19 cellular contexts compared by ENCODE assay signal in the genomic region with DNA sequence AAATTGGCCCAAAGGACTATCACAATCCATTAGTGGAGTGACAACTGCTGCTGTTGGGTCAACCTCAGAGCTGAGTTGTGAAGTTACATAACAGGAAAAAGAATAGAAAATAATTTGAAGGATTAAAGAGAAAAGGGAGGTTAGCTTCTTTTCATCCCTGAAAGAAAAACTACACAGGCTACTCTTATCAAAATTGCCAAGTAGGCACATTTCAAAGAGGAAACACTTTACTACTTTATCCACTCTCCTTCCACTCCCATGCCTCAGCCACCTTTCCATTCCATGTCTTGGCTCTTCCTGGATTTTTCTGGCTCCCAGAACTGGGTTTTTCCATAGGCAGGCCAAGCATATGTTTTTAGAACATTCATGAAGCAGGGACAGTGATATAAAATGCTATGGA.
DNase-seq lines count a peak whose midpoint lies in the region; ATAC-seq, FAIRE-seq and TF ChIP-seq lines count a peak whose summit lies in the region.
"Had no signal": no experiment of that assay in that cellular context is flagged by ENCODE, and none has a peak within 500 bp of the region (broad histone marks: within the 10 kb centered on the region; RNA-seq: fewer than 3 reads in every experiment).

No MANE protein-coding gene starts in this region.

- intact Hi-C loops in IMR-90 (cut with micrococcal nuclease) = no loop called here

- H2BK120ac ChIP-seq in IMR-90 (ENCODE audit: low read depth, low read length) (no peak overlapping the region), H1 (replicated peaks; ENCODE audit: low read depth, low read length) (no peak overlapping the region)

- H2AFZ ChIP-seq in IMR-90 (replicated peaks; ENCODE audit: low read length, poor library complexity) = no peak overlapping the region
- H2AFZ ChIP-seq in H1 (ENCODE audit: low read length) = no peak overlapping the region

- POLR2A ChIA-PET in A549 (lab: Yijun Ruan, JAX) (no interaction called here), IMR-90 (lab: Charles Lee; ENCODE audit: unreplicated experiment) (no interaction called here), H1 (lab: Charles Lee; ENCODE audit: partially characterized antibody) (no interaction called here)

- CTCF ChIA-PET in A549 (lab: Yijun Ruan, JAX) = no interaction called here
- CTCF ChIA-PET in IMR-90 (lab: Yijun Ruan, JAX) = no interaction called here
- CTCF ChIA-PET in H1 (lab: Charles Lee; ENCODE audit: partially characterized antibody) = interaction anchor here (0.7 to 1.2 kb wide), 4 partner anchors 8 to 397 kb away, joined by 3 to 6 read pairs (median 4); no protein-coding TSS in a partner anchor

- H2BK5ac ChIP-seq in IMR-90 (ENCODE audit: low read depth, low read length, poor library complexity, severe bottlenecking) (no peak overlapping the region), H1 (ENCODE audit: low read depth, low read length) (no peak overlapping the region)

- H4K91ac ChIP-seq in IMR-90 (ENCODE audit: insufficient read depth, low read depth, low read length) = no peak overlapping the region
- H4K91ac ChIP-seq in H1 (replicated peaks; ENCODE audit: insufficient read length, low read length) = no peak overlapping the region

- H3K4me3 ChIP-seq in A549 (no peak overlapping the region), IMR-90 (ENCODE audit: insufficient read depth, low read depth, low read length) (no peak overlapping the region), H1 (ENCODE audit: extremely low read depth in 1 of 4, insufficient read depth in 2 of 4, low read depth in 3 of 4, low read length in 4 of 4) (no peak overlapping the region)
- H3K4me3 ChIP-seq: BLaER1 treated with 17β-estradiol and CSF1 and Interleukin-3, amounts not matched to agents 10 nM and 100 nM had no signal

- H3K14ac ChIP-seq in IMR-90 (replicated peaks; ENCODE audit: low read depth, low read length) = no peak overlapping the region
- no peak overlapping the region for H3K14ac ChIP-seq in H1 (ENCODE audit: insufficient read length)

- no peak overlapping the region for H3K18ac ChIP-seq in IMR-90 (ENCODE audit: low read depth, low read length)
- no peak overlapping the region for H3K18ac ChIP-seq in H1 (ENCODE audit: extremely low read depth, low read length)

- no peaks in the 10 kb centered on the region for H3K23me2 ChIP-seq in H1 (ENCODE audit: low read depth, low read length)

- H3K27me3 ChIP-seq in IMR-90 (ENCODE audit: control insufficient read depth, insufficient read depth, low read length) (no peaks in the 10 kb centered on the region), H1 (replicated peaks in 1 of 4; ENCODE audit: control insufficient read depth in 3 of 4, extremely low read depth in 1 of 4, insufficient read depth in 3 of 4, low read length in 3 of 4) (no peaks in the 10 kb centered on the region)
- H3K27me3 ChIP-seq: BLaER1 treated with 17β-estradiol and CSF1 and Interleukin-3, amounts not matched to agents 10 nM and 100 nM had no signal

- TF ChIP-seq EP300 in A549 (IDR thresholded peaks at IDR 0.05) (no peak), H1 (IDR thresholded peaks at IDR 0.05; ENCODE audit: borderline replicate concordance in 1 of 2, low read depth in 2 of 2, low read length in 2 of 2) (no peak)

- H3K9ac ChIP-seq in IMR-90 (ENCODE audit: low read depth, low read length) = no peak overlapping the region
- no peak overlapping the region for H3K9ac ChIP-seq in H1 (replicated peaks in 1 of 4; ENCODE audit: extremely low read depth in 1 of 4, low read depth in 3 of 4, low read length in 3 of 4)
- H3K9ac ChIP-seq: BLaER1 treated with 17β-estradiol and CSF1 and Interleukin-3, amounts not matched to agents 10 nM and 100 nM had no signal

- no peak overlapping the region for H3K23ac ChIP-seq in IMR-90 (ENCODE audit: low read depth, low read length)
- no peak overlapping the region for H3K23ac ChIP-seq in H1 (ENCODE audit: insufficient read length)

- no peak overlapping the region for H2AK9ac ChIP-seq in IMR-90 (replicated peaks; ENCODE audit: low read depth, low read length, poor library complexity)

- no peaks in the 10 kb centered on the region for H3K9me1 ChIP-seq in IMR-90 (ENCODE audit: insufficient read depth, low read length)

- H3K4me1 ChIP-seq in A549 (no peaks in the 10 kb centered on the region), IMR-90 (ENCODE audit: control insufficient read depth, insufficient read depth, low read length) (no peaks in the 10 kb centered on the region), H1 (replicated peaks in 1 of 4; ENCODE audit: control insufficient read depth in 3 of 4, insufficient read depth in 4 of 4, low read length in 3 of 4) (no peaks in the 10 kb centered on the region)
- H3K4me1 ChIP-seq: BLaER1 treated with 17β-estradiol and CSF1 and Interleukin-3, amounts not matched to agents 10 nM and 100 nM; Caco-2 had no signal

- H3K79me1 ChIP-seq in IMR-90 (ENCODE audit: low read depth in 1 of 2, low read length in 2 of 2) = no peaks in the 10 kb centered on the region
- H3K79me1 ChIP-seq in H1 (ENCODE audit: low read depth, low read length) = no peaks in the 10 kb centered on the region

- TF ChIP-seq CTCF in A549 (IDR thresholded peaks at IDR 0.05) (no peak), IMR-90 (conservative IDR thresholded peaks at IDR 0.05; ENCODE audit: low read depth, low read length) (no peak), H1 (IDR thresholded peaks at IDR 0.05; ENCODE audit: control extremely low read depth in 1 of 3, insufficient read depth in 1 of 3, low read depth in 1 of 3, low read length in 3 of 3) (no peak)

- no peak for DNase-seq in A549 (ENCODE audit: low read depth in 1 of 2, low spot score in 1 of 2)
- DNase-seq in IMR-90 = no peak
- DNase-seq in H1 (ENCODE audit: low read depth in 1 of 2, low spot score in 2 of 2) = no peak
- no peak for DNase-seq in dedifferentiated amniotic fluid mesenchymal stem cell (ENCODE audit: extremely low spot score)
- DNase-seq: 8988T; AML-193; Caco-2; Calu3; CD4-positive, alpha-beta T cell; CD8-positive, alpha-beta T cell; DMS79 treated with DMSO at 0.1 percent for 48 hours; GF-D8 had no signal

- FAIRE-seq in A549 (lab: Jason Lieb, UNC) (no peak), H1 (lab: Jason Lieb, UNC) (no peak)
- FAIRE-seq: A204.1, D721Med, G401.6, GM12891 had no signal

- dilution Hi-C loops in IMR-90 (cut with HindIII; ENCODE audit: low sequenced_read_pairs, unreplicated experiment) = no loop called here

- H3K56ac ChIP-seq in IMR-90 (ENCODE audit: extremely low read depth, insufficient read depth, low read length) = no peak overlapping the region
- H3K56ac ChIP-seq in H1 (replicated peaks; ENCODE audit: insufficient read length, low read depth, low read length) = no peak overlapping the region

- H2BK15ac ChIP-seq in IMR-90 (ENCODE audit: low read depth, low read length) (no peak overlapping the region), H1 (ENCODE audit: low read length) (no peak overlapping the region)

- H2AK5ac ChIP-seq in IMR-90 (ENCODE audit: low read depth, low read length) = no peak overlapping the region
- no peak overlapping the region for H2AK5ac ChIP-seq in H1 (ENCODE audit: low read depth, low read length)

- H3K79me2 ChIP-seq in H1 (ENCODE audit: control insufficient read depth in 1 of 2, insufficient read depth in 2 of 2, low read length in 2 of 2) = no peaks in the 10 kb centered on the region

- H3K9me3 ChIP-seq in A549 (no peaks in the 10 kb centered on the region; the same call in 2 of the 3 replicates), IMR-90 (ENCODE audit: control insufficient read depth, insufficient read depth, low read length) (no peaks in the 10 kb centered on the region), H1 (ENCODE audit: insufficient read depth in 2 of 2, low read depth in 1 of 2, low read length in 1 of 2) (0 out of 4 replicates have a peak, but pooled peaks cover 0 to 3% of the 10 kb centered on the region in 2 experiments)
- H3K9me3 ChIP-seq: Caco-2 had no signal

- ATAC-seq in A549 (no peak), IMR-90 (ENCODE audit: low read depth) (no peak), HG03439 (IDR thresholded peaks at IDR 0.05; ENCODE audit: unreplicated experiment) (no peak)
- ATAC-seq: CD8-positive, alpha-beta T cell had no signal

- no peak overlapping the region for H3K4ac ChIP-seq in IMR-90 (ENCODE audit: low read depth, low read length)
- no peak overlapping the region for H3K4ac ChIP-seq in H1 (replicated peaks; ENCODE audit: insufficient read length, low read depth, low read length)

- no TSS peak for BruUV-seq in IMR-90 (replicated peaks; lab: Mats Ljungman, UMichigan)

- H4K20me1 ChIP-seq in IMR-90 (ENCODE audit: insufficient read depth, low read length) = no peaks in the 10 kb centered on the region
- no peaks in the 10 kb centered on the region for H4K20me1 ChIP-seq in H1 (replicated peaks in 1 of 2; ENCODE audit: control insufficient read depth in 1 of 2, insufficient read depth in 2 of 2, low read length in 2 of 2)
- H4K20me1 ChIP-seq: BLaER1 treated with 17β-estradiol and CSF1 and Interleukin-3, amounts not matched to agents 10 nM and 100 nM had no signal

- TF ChIP-seq POLR2A in A549 (IDR thresholded peaks at IDR 0.05; ENCODE audit: low read length) = no peak
- no peak for TF ChIP-seq POLR2A in IMR-90 (IDR thresholded peaks at IDR 0.05; ENCODE audit: low read depth, low read length)
- TF ChIP-seq POLR2A in H1 (IDR thresholded peaks at IDR 0.05; ENCODE audit: control extremely low read depth in 1 of 2, low read depth in 2 of 2, low read length in 2 of 2) = no peak

- H3K27ac ChIP-seq in A549 (no peak overlapping the region), IMR-90 (ENCODE audit: insufficient read depth, low read length) (no peak overlapping the region), H1 (ENCODE audit: low read depth, low read length) (no peak overlapping the region)
- H3K27ac ChIP-seq: BLaER1 treated with 17β-estradiol and CSF1 and Interleukin-3, amounts not matched to agents 10 nM and 100 nM; C4-2B had no signal

- no peak overlapping the region for H3K4me2 ChIP-seq in A549
- no peak overlapping the region for H3K4me2 ChIP-seq in IMR-90 (ENCODE audit: low read depth, low read length)
- H3K4me2 ChIP-seq in H1 (ENCODE audit: insufficient read depth in 1 of 2, low read depth in 2 of 2, low read length in 2 of 2) = no peak overlapping the region
- H3K4me2 ChIP-seq: BLaER1 treated with 17β-estradiol and CSF1 and Interleukin-3, amounts not matched to agents 10 nM and 100 nM had no signal

- no peak overlapping the region for H2BK20ac ChIP-seq in IMR-90 (ENCODE audit: low read depth, low read length)
- H2BK20ac ChIP-seq in H1 (ENCODE audit: low read length) = no peak overlapping the region

- H2BK12ac ChIP-seq in H1 (ENCODE audit: low read depth, low read length) = no peak overlapping the region

- TF ChIP-seq RAD21 in A549 (conservative IDR thresholded peaks at IDR 0.05 in 1 of 2, IDR thresholded peaks at IDR 0.05 in 1 of 2) (no peak), IMR-90 (IDR thresholded peaks at IDR 0.05; ENCODE audit: low read length) (no peak), H1 (IDR thresholded peaks at IDR 0.05 in 1 of 2, conservative IDR thresholded peaks at IDR 0.05 in 1 of 2; ENCODE audit: low read depth in 2 of 2, low read length in 2 of 2) (no peak)

- in situ Hi-C loops in IMR-90 (cut with MboI; ENCODE audit: low sequenced_read_pairs) = no loop called here

- H4K8ac ChIP-seq in IMR-90 (ENCODE audit: low read depth in 2 of 2, low read length in 2 of 2) (no peak overlapping the region), H1 (ENCODE audit: extremely low read depth, insufficient read depth, low read length) (no peak overlapping the region)

- H4K5ac ChIP-seq in IMR-90 (ENCODE audit: low read depth, low read length) (no peak overlapping the region), H1 (ENCODE audit: insufficient read length, low read depth, low read length) (no peak overlapping the region)

- H3K36me3 ChIP-seq in IMR-90 (ENCODE audit: control insufficient read depth, insufficient read depth, low read length) (no peaks in the 10 kb centered on the region), H1 (ENCODE audit: control insufficient read depth in 2 of 4, insufficient read depth in 4 of 4, low read length in 3 of 4) (no peaks in the 10 kb centered on the region)
- H3K36me3 ChIP-seq: BLaER1 treated with 17β-estradiol and CSF1 and Interleukin-3, amounts not matched to agents 10 nM and 100 nM had no signal

Comparison
In these comparisons a context has a peak if more than half of its experiments do, and no peak if none do; other contexts are left out.
1. Of the 18 proteins assayed by ChIP-seq in both H1 and A549: peak only in H1: none; only in A549: none; in both: MAFK; in neither: 17.